In genomic region chr10:75788394-75789205, GRCh38 we compare ENCODE assay signal across 12 cellular contexts.
DNase-seq lines count a peak whose midpoint lies in the region; ATAC-seq, FAIRE-seq and TF ChIP-seq lines count a peak whose summit lies in the region.
"Had no signal": no experiment of that assay in that cellular context is flagged by ENCODE, and none has a peak within 500 bp of the region (broad histone marks: within the 10 kb centered on the region; RNA-seq: fewer than 3 reads in every experiment).

No MANE protein-coding gene starts in this region.

- no peak overlapping the region for H3K27ac ChIP-seq in WERI-Rb-1

- no peak for TF ChIP-seq CTCF in foreskin fibroblast (IDR thresholded peaks at IDR 0.05; ENCODE audit: low read depth, low read length)
- TF ChIP-seq CTCF in D721Med (IDR thresholded peaks at IDR 0.05; ENCODE audit: insufficient read depth, missing control alignments) = no peak
- no peak for TF ChIP-seq CTCF in WERI-Rb-1 (IDR thresholded peaks at IDR 0.05; ENCODE audit: low read depth, low read length)

- H3K9me3 ChIP-seq in WERI-Rb-1 (ENCODE audit: severe bottlenecking) = no peaks in the 10 kb centered on the region

- H3K36me3 ChIP-seq in WERI-Rb-1 = no peaks in the 10 kb centered on the region

- H3K4me3 ChIP-seq in foreskin fibroblast (ENCODE audit: low read depth in 1 of 2, low read length in 2 of 2) (no peak overlapping the region), WERI-Rb-1 (ENCODE audit: low read depth, low read length) (no peak overlapping the region)

- no peak for FAIRE-seq in D721Med (lab: Jason Lieb, UNC)
- FAIRE-seq: A204.1 had no signal

- DNase-seq in Right ventricle myocardium superior (no peak), cardiac septum (ENCODE audit: low spot score) (no peak), foreskin fibroblast (peak; percentile 21 to 72), mucosa of gallbladder (ENCODE audit: low spot score) (peak; percentile 61), D721Med (ENCODE audit: insufficient read length, low spot score) (no peak), WERI-Rb-1 (no peak), cerebellum (ENCODE audit: low spot score) (no peak), NCI-H748 (lab: John Stamatoyannopoulos, UW; ENCODE audit: unreplicated experiment) (no peak)
- DNase-seq: naive B cell, NCI-H187, SHP77 treated with DMSO at 0.1 percent for 48 hours had no signal

- ATAC-seq in Right ventricle myocardium superior (ENCODE audit: poor library complexity) = peak; percentile 72

- no peaks in the 10 kb centered on the region for H3K27me3 ChIP-seq in WERI-Rb-1 (ENCODE audit: insufficient read depth, low read depth, severe bottlenecking)

- intact Hi-C loops in Right ventricle myocardium superior (cut with DNase I) = no loop called here
- intact Hi-C loops in cardiac septum (cut with DNase I) = no loop called here

Comparison
In these comparisons a context has a peak if more than half of its experiments do, and no peak if none do; other contexts are left out.
1. DNase-seq: peak in foreskin fibroblast (2 of 2) and mucosa of gallbladder (single experiment); none in Right ventricle myocardium superior (single experiment), cardiac septum (single experiment), D721Med (single experiment), WERI-Rb-1 (single experiment), cerebellum (single experiment) and NCI-H748 (single experiment).